Comparison of ENCODE assay signal across 9 cellular contexts in the genomic region with DNA sequence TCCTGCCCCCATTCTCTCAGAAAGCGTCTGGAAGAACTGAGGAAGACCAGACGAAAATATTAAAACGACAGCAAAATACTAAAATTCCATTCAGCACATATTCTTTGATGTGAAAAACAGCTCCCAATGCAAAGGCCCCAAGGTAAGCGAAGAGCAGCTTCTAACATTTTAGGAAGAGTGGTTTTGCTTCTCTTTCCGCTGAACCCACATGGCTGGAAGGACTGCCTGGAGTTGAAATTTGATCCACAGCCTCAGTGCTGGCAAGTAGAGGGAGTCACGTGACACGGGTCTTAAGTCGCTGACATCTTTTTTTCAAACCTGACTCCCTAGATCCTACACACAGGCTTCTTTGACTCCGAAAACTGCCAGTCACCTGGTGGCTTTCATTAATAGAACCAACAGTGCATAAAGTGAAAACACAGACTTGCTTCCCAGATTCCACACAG. TPM values are rescaled to one million over a fixed set of nuclear protein-coding genes. Genes with fewer than 3 reads are reported as not detected.
DNase-seq lines count a peak whose midpoint lies in the region; ATAC-seq and FAIRE-seq lines count a peak whose summit lies in the region.
"Had no signal": no experiment of that assay in that cellular context is flagged by ENCODE, and none has a peak within 500 bp of the region (broad histone marks: within the 10 kb centered on the region; RNA-seq: fewer than 3 reads in every experiment).

A gene (minus strand): TSS at position 233 of the 446 bp plus-strand sequence. CDS start 221 bp downstream, at position 12.

- ATAC-seq in GM21786 (IDR thresholded peaks at IDR 0.05; ENCODE audit: unreplicated experiment) (peak; percentile 65), aorta (ENCODE audit: low FRiP score) (peak; percentile 96)
- no peak for ATAC-seq in activated naive CD4-positive, alpha-beta T cell treated with anti-CD3 and anti-CD28 coated beads, Interleukin-2, amount 50 U/mL, for 72 hours

- peak within 1 kb of the TSS in 1 of 2 donors; percentile 40 for H3K27ac ChIP-seq in aorta (ENCODE audit: low read depth in 1 of 2, low read length in 2 of 2)

- H3K9me3 Mint-ChIP-seq in activated naive CD4-positive, alpha-beta T cell treated with anti-CD3 and anti-CD28 coated beads, Interleukin-2, amount 50 U/mL, for 72 hours: peaks cover 8 to 26% of the 10 kb centered on the region in 2 donors

- H3K36me3 ChIP-seq in aorta (ENCODE audit: control insufficient read depth in 1 of 2, insufficient read depth in 2 of 2, low read length in 1 of 2): no peaks in the 10 kb centered on the region

- no peaks in the 10 kb centered on the region for H3K27me3 ChIP-seq in aorta (ENCODE audit: control insufficient read depth in 1 of 2, insufficient read depth in 2 of 2, low read length in 1 of 2)

- no peaks in the 10 kb centered on the region for H3K9me3 ChIP-seq in aorta (ENCODE audit: control insufficient read depth, low read length)

- H3K4me3 ChIP-seq in aorta (ENCODE audit: low read length in 2 of 2): peak within 1 kb of the TSS; percentile 58 to 99

- intact Hi-C loops in aorta (cut with DNase I): loop anchor here (5.0 kb wide), 1 partner anchor 55 kb away; a partner anchor contains a TSS

- H3K4me1 ChIP-seq in aorta (ENCODE audit: control insufficient read depth in 1 of 2, insufficient read depth in 2 of 2, low read length in 2 of 2): no peaks in the 10 kb centered on the region

- peaks cover 16 to 33% of the 10 kb centered on the region in 2 donors for H3K36me3 Mint-ChIP-seq in activated naive CD4-positive, alpha-beta T cell treated with anti-CD3 and anti-CD28 coated beads, Interleukin-2, amount 50 U/mL, for 72 hours

- peak; percentile 84 for FAIRE-seq in TTC549 (lab: Jason Lieb, UNC)

- DNase-seq in CMK (ENCODE audit: low read depth) (peak; percentile 83), NCI-H128 (lab: John Stamatoyannopoulos, UW; ENCODE audit: unreplicated experiment) (peak; percentile 67), fibroblast of the conjunctiva (ENCODE audit: low read depth) (peak; percentile 99), myocyte (ENCODE audit: low read depth) (peak; percentile 96), aorta (peak; percentile 85 to 87)
- no peak for DNase-seq in activated naive CD4-positive, alpha-beta T cell treated with anti-CD3 and anti-CD28 coated beads, Interleukin-2, amount 50 U/mL, for 72 hours (ENCODE audit: low spot score in 2 of 2)

- peak within 1 kb of the TSS in 1 of 2 donors; percentile 13 for H3K27ac Mint-ChIP-seq in activated naive CD4-positive, alpha-beta T cell treated with anti-CD3 and anti-CD28 coated beads, Interleukin-2, amount 50 U/mL, for 72 hours
- H3K27ac Mint-ChIP-seq: T-helper 1 cell treated with Interleukin-12 subunit alpha and Interleukin-12 subunit beta and Interleukin-4 antibody, amounts not matched to agents 30 μg/mL and 1 μg/mL, for 36 hours had no signal

- WGBS in aorta, 2 donors: 1 to 2% methylated on average over 9 of the region's 9 CpGs

RNA-seq across cellular contexts. Expression of the gene that starts here (rescaled TPM):
- total RNA-seq in myocyte: 14.3 and 16.8 TPM in 2 replicates
- polyA plus RNA-seq in myocyte (2012): 4.8 TPM
- 10 to 100 TPM; 27.8 to 60.3 TPM for total RNA-seq in aorta
- 10 to 100 TPM in 1 of 2 donors, 1 to 10 TPM in 1; 9.0 to 19.3 TPM for polyA plus RNA-seq in aorta
- total RNA-seq in activated naive CD4-positive, alpha-beta T cell treated with anti-CD3 and anti-CD28 coated beads, Interleukin-2, amount 50 U/mL, for 72 hours: 1 to 10 TPM; 2.2 to 6.6 TPM

Comparison
In these comparisons a context has a peak if more than half of its experiments do, and no peak if none do; other contexts are left out.
1. DNase-seq: peak in CMK (single experiment), NCI-H128 (single experiment), fibroblast of the conjunctiva (single experiment), myocyte (single experiment) and aorta (2 of 2); none in activated naive CD4-positive, alpha-beta T cell treated with anti-CD3 and anti-CD28 coated beads, Interleukin-2, amount 50 U/mL, for 72 hours (0 of 2).
2. ATAC-seq: peak in GM21786 (single experiment) and aorta (single experiment); none in activated naive CD4-positive, alpha-beta T cell treated with anti-CD3 and anti-CD28 coated beads, Interleukin-2, amount 50 U/mL, for 72 hours (0 of 2).